22 cellular contexts compared by ENCODE assay signal in genomic region chr13:19382111-19382510, GRCh38.
A peak's percentile ranks its signal among the peaks of the same experiment; 100 is the strongest.
DNase-seq lines count a peak whose midpoint lies in the region; TF ChIP-seq lines count a peak whose summit lies in the region.
"Had no signal": no experiment of that assay in that cellular context is flagged by ENCODE, and none has a peak within 500 bp of the region (broad histone marks: within the 10 kb centered on the region; RNA-seq: fewer than 3 reads in every experiment).

No MANE protein-coding gene starts in this region.

- peak; percentile 12 for DNase-seq in activated gamma-delta T cell (lab: John Stamatoyannopoulos, UW)
- DNase-seq in activated gamma-delta T cell treated with Interleukin-2 at 50 U/mL for 16 hours = no peak
- DNase-seq in GM20000 (ENCODE audit: low spot score) = peak; percentile 14
- DNase-seq in osteoblast (ENCODE audit: insufficient read length, low spot score, missing footprints) = peak; percentile 44
- no peak for DNase-seq in stimulated activated CD4-positive, alpha-beta T cell treated with anti-CD3 and anti-CD28 coated beads, Interleukin-4, amount 100 ng/mL, for 4 hours
- DNase-seq in nephron progenitor cell = no peak
- no peak for DNase-seq in activated naive CD4-positive, alpha-beta T cell treated with anti-CD3 and anti-CD28 coated beads, Interleukin-2, amount 50 U/mL, for 16 hours
- DNase-seq: 8988T; ACHN; AML-193; BE2C; CD4-positive, alpha-beta T cell; CD8-positive, alpha-beta memory T cell; DMS53; DMS79 treated with DMSO at 0.1 percent for 48 hours; GF-D8; HFFc6 had no signal

- H2AFZ ChIP-seq in osteoblast (ENCODE audit: low read length) = no peak overlapping the region
- H2AFZ ChIP-seq: GM23338 had no signal

- H3K27me3 Mint-ChIP-seq in nephron progenitor cell (ENCODE audit: low read depth, poor library complexity) = no peaks in the 10 kb centered on the region
- H3K27me3 Mint-ChIP-seq: CD8-positive, alpha-beta memory T cell had no signal

- H3K27ac Mint-ChIP-seq in nephron progenitor cell = no peak overlapping the region
- H3K27ac Mint-ChIP-seq: CD14-positive monocyte; CD4-positive, alpha-beta T cell; CD8-positive, alpha-beta memory T cell; GM23338; HFFc6 had no signal

- H4K20me1 ChIP-seq in osteoblast (ENCODE audit: insufficient read depth, low read length) = no peaks in the 10 kb centered on the region
- H4K20me1 ChIP-seq: BLaER1 treated with 17β-estradiol and CSF1 and Interleukin-3, amounts not matched to agents 10 nM and 100 nM had no signal

- no peak overlapping the region for H3K4me3 ChIP-seq in osteoblast (ENCODE audit: insufficient read depth, low read length)
- H3K4me3 ChIP-seq: A549; BLaER1 treated with 17β-estradiol and CSF1 and Interleukin-3, amounts not matched to agents 10 nM and 100 nM; GM23338; HAP-1 had no signal

- no peaks in the 10 kb centered on the region for H3K9me3 ChIP-seq in osteoblast (ENCODE audit: low read depth, low read length)
- H3K9me3 ChIP-seq: A549, BE2C, HAP-1 had no signal

- H3K79me2 ChIP-seq in osteoblast (ENCODE audit: insufficient read depth, low read length) = no peaks in the 10 kb centered on the region

- no peak for TF ChIP-seq CTCF in GM20000 (IDR thresholded peaks at IDR 0.05; ENCODE audit: extremely low read depth, missing control alignments)
- no peak for TF ChIP-seq CTCF in osteoblast (IDR thresholded peaks at IDR 0.05; ENCODE audit: extremely low read depth, low read depth, low read length)
- TF ChIP-seq CTCF in nephron progenitor cell (IDR thresholded peaks at IDR 0.05) = no peak

- H3K36me3 Mint-ChIP-seq in nephron progenitor cell (ENCODE audit: low read depth) = no peaks in the 10 kb centered on the region
- H3K36me3 Mint-ChIP-seq: CD8-positive, alpha-beta memory T cell had no signal

- no peak overlapping the region for H3K4me3 Mint-ChIP-seq in nephron progenitor cell
- H3K4me3 Mint-ChIP-seq: CD14-positive monocyte; CD4-positive, alpha-beta T cell; CD8-positive, alpha-beta memory T cell; GM23338; HFFc6 had no signal

- no peaks in the 10 kb centered on the region for H3K4me1 Mint-ChIP-seq in nephron progenitor cell
- H3K4me1 Mint-ChIP-seq: CD14-positive monocyte; CD8-positive, alpha-beta memory T cell; GM23338 had no signal

- no peak overlapping the region for H3K4me2 ChIP-seq in osteoblast (ENCODE audit: insufficient read depth, low read length)
- H3K4me2 ChIP-seq: A549; BLaER1 treated with 17β-estradiol and CSF1 and Interleukin-3, amounts not matched to agents 10 nM and 100 nM; GM23338 had no signal

- no peaks in the 10 kb centered on the region for H3K27me3 ChIP-seq in osteoblast (ENCODE audit: insufficient read depth, low read length)
- H3K27me3 ChIP-seq: BE2C; BLaER1 treated with 17β-estradiol and CSF1 and Interleukin-3, amounts not matched to agents 10 nM and 100 nM had no signal

- H3K27ac ChIP-seq in osteoblast (ENCODE audit: low read depth, low read length) = no peak overlapping the region
- H3K27ac ChIP-seq: A549; BLaER1 treated with 17β-estradiol and CSF1 and Interleukin-3, amounts not matched to agents 10 nM and 100 nM had no signal

- H3K4me1 ChIP-seq in osteoblast (ENCODE audit: insufficient read depth, low read length) = no peaks in the 10 kb centered on the region
- H3K4me1 ChIP-seq: A549; BE2C; BLaER1 treated with 17β-estradiol and CSF1 and Interleukin-3, amounts not matched to agents 10 nM and 100 nM; HAP-1 had no signal

- H3K9me3 Mint-ChIP-seq in nephron progenitor cell = peaks cover 85% of the 10 kb centered on the region
- H3K9me3 Mint-ChIP-seq: CD4-positive, alpha-beta T cell had no signal

- H3K36me3 ChIP-seq in osteoblast (ENCODE audit: insufficient read depth, low read length) = no peaks in the 10 kb centered on the region
- H3K36me3 ChIP-seq: BE2C; BLaER1 treated with 17β-estradiol and CSF1 and Interleukin-3, amounts not matched to agents 10 nM and 100 nM; HAP-1 had no signal

Comparison
In these comparisons a context has a peak if more than half of its experiments do, and no peak if none do; other contexts are left out.
1. DNase-seq: peak in activated gamma-delta T cell (single experiment), GM20000 (single experiment) and osteoblast (single experiment); none in activated gamma-delta T cell treated with Interleukin-2 at 50 U/mL for 16 hours (single experiment), stimulated activated CD4-positive, alpha-beta T cell treated with anti-CD3 and anti-CD28 coated beads, Interleukin-4, amount 100 ng/mL, for 4 hours (0 of 2), nephron progenitor cell (single experiment) and activated naive CD4-positive, alpha-beta T cell treated with anti-CD3 and anti-CD28 coated beads, Interleukin-2, amount 50 U/mL, for 16 hours (single experiment).